Comparison of ENCODE assay signal across 2 cellular contexts in the genomic region with DNA sequence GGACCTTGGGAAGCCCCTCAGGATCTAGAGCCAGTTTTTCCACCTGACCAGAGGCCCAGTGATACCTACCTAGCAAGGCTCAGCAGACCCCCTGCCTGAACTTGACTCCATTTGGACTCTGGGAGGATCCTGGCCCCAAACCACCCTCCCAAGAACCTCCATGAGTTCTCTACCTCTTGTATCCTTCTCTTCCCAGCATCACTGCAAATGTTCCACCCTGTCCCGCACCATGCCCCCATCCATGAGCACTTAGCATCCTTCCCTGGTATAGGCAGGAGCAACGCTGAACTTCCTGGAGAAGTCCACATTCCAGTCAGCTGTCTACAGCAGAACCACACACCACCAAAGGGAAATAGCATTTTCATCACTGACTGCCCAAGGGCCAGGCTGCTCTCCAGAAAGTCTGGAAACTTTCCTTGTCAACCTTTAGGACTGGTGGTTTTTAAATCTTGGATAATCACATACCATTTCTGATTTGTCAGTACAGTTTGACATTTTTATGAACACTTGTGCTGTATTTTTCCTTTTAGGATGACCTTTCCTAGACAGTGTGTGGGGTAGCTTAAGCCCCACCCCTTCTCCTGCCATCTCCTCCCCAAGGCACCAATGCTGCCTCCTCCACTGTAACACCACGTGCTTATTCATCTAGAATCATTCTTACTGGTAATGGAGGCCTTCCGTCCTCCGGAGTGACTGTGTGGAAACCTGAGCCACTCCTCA.
TF ChIP-seq lines count a peak whose summit lies in the region.

No MANE protein-coding gene starts in this region.

TF ChIP-seq in A549, 52 proteins besides CTCF, POLR2A, EP300 and RAD21 (continued from another document):
- TF ChIP-seq, protein P1, sequence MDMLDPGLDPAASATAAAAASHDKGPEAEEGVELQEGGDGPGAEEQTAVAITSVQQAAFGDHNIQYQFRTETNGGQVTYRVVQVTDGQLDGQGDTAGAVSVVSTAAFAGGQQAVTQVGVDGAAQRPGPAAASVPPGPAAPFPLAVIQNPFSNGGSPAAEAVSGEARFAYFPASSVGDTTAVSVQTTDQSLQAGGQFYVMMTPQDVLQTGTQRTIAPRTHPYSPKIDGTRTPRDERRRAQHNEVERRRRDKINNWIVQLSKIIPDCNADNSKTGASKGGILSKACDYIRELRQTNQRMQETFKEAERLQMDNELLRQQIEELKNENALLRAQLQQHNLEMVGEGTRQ (IDR thresholded peaks at IDR 0.05) = no peak
- TF ChIP-seq, protein P2, sequence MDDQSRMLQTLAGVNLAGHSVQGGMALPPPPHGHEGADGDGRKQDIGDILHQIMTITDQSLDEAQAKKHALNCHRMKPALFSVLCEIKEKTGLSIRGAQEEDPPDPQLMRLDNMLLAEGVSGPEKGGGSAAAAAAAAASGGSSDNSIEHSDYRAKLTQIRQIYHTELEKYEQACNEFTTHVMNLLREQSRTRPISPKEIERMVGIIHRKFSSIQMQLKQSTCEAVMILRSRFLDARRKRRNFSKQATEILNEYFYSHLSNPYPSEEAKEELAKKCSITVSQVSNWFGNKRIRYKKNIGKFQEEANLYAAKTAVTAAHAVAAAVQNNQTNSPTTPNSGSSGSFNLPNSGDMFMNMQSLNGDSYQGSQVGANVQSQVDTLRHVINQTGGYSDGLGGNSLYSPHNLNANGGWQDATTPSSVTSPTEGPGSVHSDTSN (IDR thresholded peaks at IDR 0.05) = no peak
- TF ChIP-seq, protein P3, sequence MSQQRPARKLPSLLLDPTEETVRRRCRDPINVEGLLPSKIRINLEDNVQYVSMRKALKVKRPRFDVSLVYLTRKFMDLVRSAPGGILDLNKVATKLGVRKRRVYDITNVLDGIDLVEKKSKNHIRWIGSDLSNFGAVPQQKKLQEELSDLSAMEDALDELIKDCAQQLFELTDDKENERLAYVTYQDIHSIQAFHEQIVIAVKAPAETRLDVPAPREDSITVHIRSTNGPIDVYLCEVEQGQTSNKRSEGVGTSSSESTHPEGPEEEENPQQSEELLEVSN (IDR thresholded peaks at IDR 0.05; ENCODE audit: borderline replicate concordance, low read depth) = no peak
- no peak for TF ChIP-seq CEBPB (IDR thresholded peaks at IDR 0.05)

TF ChIP-seq in WTC11, 78 proteins besides CTCF, POLR2A, EP300 and RAD21:
- TF ChIP-seq, protein P4, sequence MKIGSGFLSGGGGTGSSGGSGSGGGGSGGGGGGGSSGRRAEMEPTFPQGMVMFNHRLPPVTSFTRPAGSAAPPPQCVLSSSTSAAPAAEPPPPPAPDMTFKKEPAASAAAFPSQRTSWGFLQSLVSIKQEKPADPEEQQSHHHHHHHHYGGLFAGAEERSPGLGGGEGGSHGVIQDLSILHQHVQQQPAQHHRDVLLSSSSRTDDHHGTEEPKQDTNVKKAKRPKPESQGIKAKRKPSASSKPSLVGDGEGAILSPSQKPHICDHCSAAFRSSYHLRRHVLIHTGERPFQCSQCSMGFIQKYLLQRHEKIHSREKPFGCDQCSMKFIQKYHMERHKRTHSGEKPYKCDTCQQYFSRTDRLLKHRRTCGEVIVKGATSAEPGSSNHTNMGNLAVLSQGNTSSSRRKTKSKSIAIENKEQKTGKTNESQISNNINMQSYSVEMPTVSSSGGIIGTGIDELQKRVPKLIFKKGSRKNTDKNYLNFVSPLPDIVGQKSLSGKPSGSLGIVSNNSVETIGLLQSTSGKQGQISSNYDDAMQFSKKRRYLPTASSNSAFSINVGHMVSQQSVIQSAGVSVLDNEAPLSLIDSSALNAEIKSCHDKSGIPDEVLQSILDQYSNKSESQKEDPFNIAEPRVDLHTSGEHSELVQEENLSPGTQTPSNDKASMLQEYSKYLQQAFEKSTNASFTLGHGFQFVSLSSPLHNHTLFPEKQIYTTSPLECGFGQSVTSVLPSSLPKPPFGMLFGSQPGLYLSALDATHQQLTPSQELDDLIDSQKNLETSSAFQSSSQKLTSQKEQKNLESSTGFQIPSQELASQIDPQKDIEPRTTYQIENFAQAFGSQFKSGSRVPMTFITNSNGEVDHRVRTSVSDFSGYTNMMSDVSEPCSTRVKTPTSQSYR (CRISPR knock-in tag; IDR thresholded peaks at IDR 0.05) = no peak
- TF ChIP-seq ZNF219 (CRISPR knock-in tag; IDR thresholded peaks at IDR 0.05; ENCODE audit: borderline replicate concordance) = no peak
- TF ChIP-seq SMAD3 (CRISPR knock-in tag; IDR thresholded peaks at IDR 0.05; ENCODE audit: borderline replicate concordance) = no peak
- TF ChIP-seq, protein P5, sequence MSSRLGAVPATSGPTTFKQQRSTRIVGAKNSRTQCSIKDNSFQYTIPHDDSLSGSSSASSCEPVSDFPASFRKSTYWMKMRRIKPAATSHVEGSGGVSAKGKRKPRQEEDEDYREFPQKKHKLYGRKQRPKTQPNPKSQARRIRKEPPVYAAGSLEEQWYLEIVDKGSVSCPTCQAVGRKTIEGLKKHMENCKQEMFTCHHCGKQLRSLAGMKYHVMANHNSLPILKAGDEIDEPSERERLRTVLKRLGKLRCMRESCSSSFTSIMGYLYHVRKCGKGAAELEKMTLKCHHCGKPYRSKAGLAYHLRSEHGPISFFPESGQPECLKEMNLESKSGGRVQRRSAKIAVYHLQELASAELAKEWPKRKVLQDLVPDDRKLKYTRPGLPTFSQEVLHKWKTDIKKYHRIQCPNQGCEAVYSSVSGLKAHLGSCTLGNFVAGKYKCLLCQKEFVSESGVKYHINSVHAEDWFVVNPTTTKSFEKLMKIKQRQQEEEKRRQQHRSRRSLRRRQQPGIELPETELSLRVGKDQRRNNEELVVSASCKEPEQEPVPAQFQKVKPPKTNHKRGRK (CRISPR knock-in tag; IDR thresholded peaks at IDR 0.05; ENCODE audit: borderline replicate concordance) = no peak
- TF ChIP-seq CREB1 (CRISPR knock-in tag; IDR thresholded peaks at IDR 0.05) = no peak
- TF ChIP-seq RELA (CRISPR knock-in tag; IDR thresholded peaks at IDR 0.05; ENCODE audit: borderline replicate concordance) = no peak
- TF ChIP-seq ZNF671 (CRISPR knock-in tag; IDR thresholded peaks at IDR 0.05) = 0 out of 2 replicates have a peak, but pooled peaks have one; percentile 24
